In genomic region chr19:29687897-29688728, GRCh38 we compare ENCODE assay signal across 13 cellular contexts. TPM values are rescaled to one million over a fixed set of nuclear protein-coding genes. Genes with fewer than 3 reads are reported as not detected.
DNase-seq lines count a peak whose midpoint lies in the region; ATAC-seq and TF ChIP-seq lines count a peak whose summit lies in the region.
"Had no signal": no experiment of that assay in that cellular context is flagged by ENCODE, and none has a peak within 500 bp of the region (broad histone marks: within the 10 kb centered on the region; RNA-seq: fewer than 3 reads in every experiment).

No MANE protein-coding gene starts in this region.

- no peak overlapping the region for H3K4me2 ChIP-seq in PC-9

- TF ChIP-seq CTCF in PC-9 (conservative IDR thresholded peaks at IDR 0.05) (no peak), cardiac fibroblast (IDR thresholded peaks at IDR 0.05; ENCODE audit: low read depth, low read length) (no peak), osteocyte (IDR thresholded peaks at IDR 0.05) (no peak), lower leg skin (IDR thresholded peaks at IDR 0.05) (no peak)

- peak overlapping the region; percentile 99 for H3K27ac Mint-ChIP-seq in osteocyte (ENCODE audit: unreplicated experiment)

- no peaks in the 10 kb centered on the region for H4K20me1 ChIP-seq in PC-9 (ENCODE audit: insufficient read depth)

- TF ChIP-seq POLR2A in lower leg skin (IDR thresholded peaks at IDR 0.05): no peak

- no TSS peak for BruUV-seq in PC-9 (replicated peaks; lab: Mats Ljungman, UMichigan)

- H3K4me3 ChIP-seq in PC-9 (no peak overlapping the region), cardiac fibroblast (replicated peaks in 1 of 2; ENCODE audit: low read depth in 2 of 2, low read length in 2 of 2) (no peak overlapping the region), lower leg skin (ENCODE audit: low read depth, poor library complexity, severe bottlenecking) (no peak overlapping the region)
- H3K4me3 ChIP-seq: upper lobe of right lung had no signal

- H3K4me1 Mint-ChIP-seq in osteocyte (ENCODE audit: unreplicated experiment): peaks cover 49% of the 10 kb centered on the region

- peak overlapping the region; percentile 72 for H3K4me3 Mint-ChIP-seq in osteocyte (ENCODE audit: unreplicated experiment)

- WGBS in lower leg skin, 2 donors: 67 to 71% methylated on average over 18 of the region's 18 CpGs

- CTCF ChIA-PET in PC-9 (lab: Charles Lee): interaction anchor here (0.7 kb wide), 1 partner anchor 40 kb away, joined by 5 read pairs; no protein-coding TSS in a partner anchor

- no peaks in the 10 kb centered on the region for H3K27me3 Mint-ChIP-seq in osteocyte (ENCODE audit: unreplicated experiment)

- DNase-seq in ELR (ENCODE audit: low read depth) (peak; percentile 61), PC-9 (no peak), cardiac fibroblast (ENCODE audit: low read depth in 2 of 2) (peak; percentile 75 to 83), osteocyte (ENCODE audit: extremely low spot score, unreplicated experiment) (no peak), lower leg skin (ENCODE audit: low spot score in 2 of 2) (no peak)
- DNase-seq: activated CD8-positive, alpha-beta memory T cell treated with anti-CD3 and anti-CD28 coated beads for 24 hours; DMS53; NCI-H146; stimulated activated CD4-positive, alpha-beta T cell treated with anti-CD3 and anti-CD28 coated beads, Interleukin-2, amount 100 ng/mL, for 48 hours; upper lobe of right lung had no signal

- H3K9me3 ChIP-seq in PC-9 (ENCODE audit: insufficient read depth, low read depth): peaks cover 4% of the 10 kb centered on the region

- peaks cover 20% of the 10 kb centered on the region for H3K4me1 ChIP-seq in PC-9 (replicated peaks; ENCODE audit: insufficient read depth)
- H3K4me1 ChIP-seq: upper lobe of right lung had no signal

- intact Hi-C loops in PC-9 (cut with micrococcal nuclease; ENCODE audit: unreplicated experiment) (no loop called here), lower leg skin (cut with DNase I; ENCODE audit: low total_unique reads) (no loop called here)

- peak overlapping the region; percentile 43; the same call in 1 of the 2 replicates for H3K27ac ChIP-seq in PC-9

- H3F3A ChIP-seq in PC-9 (ENCODE audit: insufficient read depth, low read depth): no peaks in the 10 kb centered on the region

- no peak overlapping the region for H2AFZ ChIP-seq in PC-9

- H3K79me2 ChIP-seq in PC-9 (ENCODE audit: low read depth): no peaks in the 10 kb centered on the region

- no peaks in the 10 kb centered on the region for H3K27me3 ChIP-seq in PC-9 (ENCODE audit: insufficient read depth, low read depth)
- H3K27me3 ChIP-seq: upper lobe of right lung had no signal

- H3K36me3 Mint-ChIP-seq in osteocyte (ENCODE audit: unreplicated experiment): no peaks in the 10 kb centered on the region

- H3K36me3 ChIP-seq in PC-9 (ENCODE audit: low read depth): no peaks in the 10 kb centered on the region
- H3K36me3 ChIP-seq: upper lobe of right lung had no signal

- no peaks in the 10 kb centered on the region for H3K9me2 ChIP-seq in PC-9 (ENCODE audit: insufficient read depth)

- ATAC-seq in GM18861 (IDR thresholded peaks at IDR 0.05; ENCODE audit: unreplicated experiment) (no peak), HG03342 (IDR thresholded peaks at IDR 0.05; ENCODE audit: unreplicated experiment) (no peak), GM21737 (IDR thresholded peaks at IDR 0.05; ENCODE audit: unreplicated experiment) (no peak)

- H3K9me3 Mint-ChIP-seq in osteocyte (ENCODE audit: unreplicated experiment): peaks cover 4% of the 10 kb centered on the region

- POLR2A ChIA-PET in PC-9 (lab: Charles Lee; ENCODE audit: unreplicated experiment): no interaction called here

RNA-seq across cellular contexts. Expression of gene PLEKHF1, which starts 22.9 kb away (rescaled TPM):
- 16.0 and 18.0 TPM in 2 replicates for total RNA-seq in PC-9 (2021)
- 27.3 and 36.1 TPM in 2 replicates for total RNA-seq in osteocyte
- total RNA-seq in lower leg skin: 10 to 100 TPM; 13.1 to 18.1 (median 17.2) TPM

RNA-seq across cellular contexts. Expression of gene C19orf12, which starts 26.9 kb away (rescaled TPM):
- total RNA-seq in PC-9 (2021): 14.8 and 15.4 TPM in 2 replicates
- 40.0 and 42.7 TPM in 2 replicates for total RNA-seq in osteocyte
- total RNA-seq in lower leg skin: 10 to 100 TPM; 20.6 to 32.3 (median 26.0) TPM

Comparison
In these comparisons a context has a peak if more than half of its experiments do, and no peak if none do; other contexts are left out.
1. DNase-seq: peak in ELR (single experiment) and cardiac fibroblast (2 of 2); none in PC-9 (0 of 2), osteocyte (single experiment) and lower leg skin (0 of 2).